ENCODE assay signal across 8 cellular contexts in genomic region chr1:160354388-160354985, GRCh38. TPM values are rescaled to one million over a fixed set of nuclear protein-coding genes. Genes with fewer than 3 reads are reported as not detected.
DNase-seq lines count a peak whose midpoint lies in the region; ATAC-seq and TF ChIP-seq lines count a peak whose summit lies in the region.

No MANE protein-coding gene starts in this region.

- H3K23ac ChIP-seq in mesendoderm (ENCODE audit: low read length) = no peak overlapping the region

- no peak overlapping the region for H3K9ac ChIP-seq in mesendoderm (ENCODE audit: low read length)

- TF ChIP-seq CTCF in astrocyte of the spinal cord (IDR thresholded peaks at IDR 0.05; ENCODE audit: low read depth, low read length) (peak; percentile 72), tibial artery (IDR thresholded peaks at IDR 0.05) (no peak)

- H3K36me3 ChIP-seq in mesendoderm (ENCODE audit: control insufficient read depth, insufficient read depth, low read length) (peaks cover 16% of the 10 kb centered on the region), tibial artery (peaks cover 75 to 99% (median 93%) of the 10 kb centered on the region in 3 donors)

- WGBS in mesendoderm (ENCODE audit: extremely low coverage, insufficient coverage, low lambda C conversion rate) = no CpG with 5 or more reads among the region's 5 CpGs

- H4K5ac ChIP-seq in mesendoderm (ENCODE audit: low read length) = no peak overlapping the region

- H3K18ac ChIP-seq in mesendoderm (ENCODE audit: low read length) = no peak overlapping the region

- ATAC-seq in HG02678 (IDR thresholded peaks at IDR 0.05; ENCODE audit: unreplicated experiment) (no peak), HG03159 (IDR thresholded peaks at IDR 0.05; ENCODE audit: unreplicated experiment) (no peak)

- intact Hi-C loops in tibial artery (cut with DNase I; ENCODE audit: low total_unique reads) = no loop called here

- in situ Hi-C loops in astrocyte of the spinal cord (cut with HindIII; ENCODE audit: low sequenced_read_pairs) = no loop called here

- peak in 2 of 3 experiments; percentile 6 to 22 for DNase-seq in NCI-H1417 (lab: John Stamatoyannopoulos, UW)
- DNase-seq in NCI-H1417 treated with DMSO at 0.1 percent for 48 hours (lab: John Stamatoyannopoulos, UW) = no peak
- peak; percentile 50 to 67 for DNase-seq in Kasumi-1 (lab: John Stamatoyannopoulos, UW)
- DNase-seq in astrocyte of the spinal cord (ENCODE audit: low read depth, low spot score) = peak; percentile 22
- DNase-seq in mesendoderm = peak; percentile 67
- DNase-seq in tibial artery = no peak

- H2AK5ac ChIP-seq in mesendoderm (ENCODE audit: low read length) = no peak overlapping the region

- H3K27me3 ChIP-seq in mesendoderm (ENCODE audit: insufficient read depth, low read length, poor library complexity) = no peaks in the 10 kb centered on the region
- H3K27me3 ChIP-seq in tibial artery = no peaks in the 10 kb centered on the region

- no peak overlapping the region for H2BK15ac ChIP-seq in mesendoderm (replicated peaks; ENCODE audit: low read depth)

- H3K4me2 ChIP-seq in mesendoderm (ENCODE audit: low read length) = no peak overlapping the region

- no peaks in the 10 kb centered on the region for H3K4me1 ChIP-seq in mesendoderm (ENCODE audit: control insufficient read depth, low read depth, low read length)
- H3K4me1 ChIP-seq in tibial artery = no peaks in the 10 kb centered on the region

- no peak overlapping the region for H3K27ac ChIP-seq in mesendoderm (ENCODE audit: low read depth, low read length)
- H3K27ac ChIP-seq in tibial artery = no peak overlapping the region

- no peak overlapping the region for H3K4ac ChIP-seq in mesendoderm (ENCODE audit: low read depth, low read length)

- H3K4me3 ChIP-seq in astrocyte of the spinal cord (ENCODE audit: low read depth, low read length) (no peak overlapping the region), mesendoderm (ENCODE audit: low read length) (no peak overlapping the region), tibial artery (no peak overlapping the region)

- H2BK120ac ChIP-seq in mesendoderm (ENCODE audit: low read depth, low read length) = no peak overlapping the region

- H3K79me2 ChIP-seq in mesendoderm (ENCODE audit: control insufficient read depth, insufficient read depth, low read length) = no peaks in the 10 kb centered on the region

- H3K79me1 ChIP-seq in mesendoderm (ENCODE audit: low read length) = no peaks in the 10 kb centered on the region

- no peak overlapping the region for H4K8ac ChIP-seq in mesendoderm (ENCODE audit: low read depth, low read length)

- no peak overlapping the region for H3K56ac ChIP-seq in mesendoderm (ENCODE audit: low read length)

- H3K9me3 ChIP-seq in tibial artery = no peaks in the 10 kb centered on the region

- H2BK5ac ChIP-seq in mesendoderm (ENCODE audit: low read length) = no peak overlapping the region

RNA-seq across cellular contexts. Expression of gene NCSTN, which starts 11.3 kb away (rescaled TPM):
- 57.0 TPM for polyA plus RNA-seq in mesendoderm (2013, experiment 1 of 2)
- polyA plus RNA-seq in mesendoderm (2013, experiment 2 of 2) = 53.7 TPM

RNA-seq across cellular contexts. Expression of gene COPA, which starts 11.4 kb away (rescaled TPM):
- 75.5 TPM for polyA plus RNA-seq in mesendoderm (2013, experiment 1 of 2)
- 77.1 TPM for polyA plus RNA-seq in mesendoderm (2013, experiment 2 of 2)

RNA-seq across cellular contexts. Expression of gene NHLH1, which starts 12.4 kb away (rescaled TPM):
- polyA plus RNA-seq in mesendoderm (2013, experiment 1 of 2) = 0.31 TPM
- polyA plus RNA-seq in mesendoderm (2013, experiment 2 of 2) = 0.25 TPM

RNA-seq across cellular contexts. Expression of gene VANGL2, which starts 45.9 kb away (rescaled TPM):
- polyA plus RNA-seq in mesendoderm (2013, experiment 1 of 2) = 36.5 TPM
- 35.7 TPM for polyA plus RNA-seq in mesendoderm (2013, experiment 2 of 2)

Comparison
In these comparisons a context has a peak if more than half of its experiments do, and no peak if none do; other contexts are left out.
1. DNase-seq: peak in NCI-H1417 (2 of 3), Kasumi-1 (2 of 2), astrocyte of the spinal cord (single experiment) and mesendoderm (single experiment); none in NCI-H1417 treated with DMSO at 0.1 percent for 48 hours (single experiment) and tibial artery (0 of 2).